Comparison of ENCODE assay signal across 8 cellular contexts in genomic region chr13:111114362-111115050, GRCh38. TPM values are rescaled to one million over a fixed set of nuclear protein-coding genes. Genes with fewer than 3 reads are reported as not detected.
A peak's percentile ranks its signal among the peaks of the same experiment; 100 is the strongest.
DNase-seq lines count a peak whose midpoint lies in the region; ATAC-seq and TF ChIP-seq lines count a peak whose summit lies in the region.

No MANE protein-coding gene starts in this region.

- H3K36me3 ChIP-seq in heart right ventricle = no peaks in the 10 kb centered on the region

- H3K27me3 ChIP-seq in heart right ventricle = peaks cover 0 to 85% (median 38%) of the 10 kb centered on the region in 7 donors

- H3K27ac ChIP-seq in adipose tissue (ENCODE audit: low read depth, low read length) (peak overlapping the region; percentile 13), heart right ventricle (peak overlapping the region; percentile 61 to 92 (median 76))

- peaks cover 0 to 8% (median 0%) of the 10 kb centered on the region in 11 donors for H3K9me3 ChIP-seq in heart right ventricle

- H3K36me3 Mint-ChIP-seq in osteocyte (ENCODE audit: unreplicated experiment) = no peaks in the 10 kb centered on the region

- H3K4me1 ChIP-seq in heart right ventricle = peaks cover 0 to 44% (median 17%) of the 10 kb centered on the region in 9 donors

- peaks cover 4% of the 10 kb centered on the region for H3K9me3 Mint-ChIP-seq in osteocyte (ENCODE audit: unreplicated experiment)

- peaks cover 9% of the 10 kb centered on the region for H3K27me3 Mint-ChIP-seq in osteocyte (ENCODE audit: unreplicated experiment)

- peak overlapping the region; percentile 88 for H3K4me3 Mint-ChIP-seq in osteocyte (ENCODE audit: unreplicated experiment)

- DNase-seq in NCI-H2171 treated with DMSO at 0.1 percent for 48 hours (lab: John Stamatoyannopoulos, UW) = peak; percentile 34
- no peak for DNase-seq in NCI-H2171 (lab: John Stamatoyannopoulos, UW)
- DNase-seq in Jurkat, Clone E6-1 (ENCODE audit: low read depth, low spot score) = no peak
- peak; percentile 41 to 60 for DNase-seq in heart right ventricle
- DNase-seq in osteocyte (ENCODE audit: extremely low spot score, unreplicated experiment) = no peak
- DNase-seq in SKM-1 treated with dmso at 0.1 percent for 144 hours (lab: John Stamatoyannopoulos, UW; ENCODE audit: unreplicated experiment) = no peak

- peak; percentile 59 to 73 (median 70) for ATAC-seq in heart right ventricle
- ATAC-seq in HG03460 (IDR thresholded peaks at IDR 0.05; ENCODE audit: unreplicated experiment) = no peak

- 1 to 2% (median 2%) methylated on average over 55 of the region's 55 CpGs for WGBS in adipose tissue, 3 donors
- 1% methylated on average over 55 of the region's 55 CpGs for WGBS in heart right ventricle, 2 donors

- intact Hi-C loops in heart right ventricle (cut with DNase I) = loop anchor here in 3 of 10 donors (5.0 kb wide), 2 partner anchors 38 to 103 kb away; no protein-coding TSS in a partner anchor

- H3K4me1 Mint-ChIP-seq in osteocyte (ENCODE audit: unreplicated experiment) = peaks cover 42% of the 10 kb centered on the region

- H3K4me3 ChIP-seq in Jurkat, Clone E6-1 (ENCODE audit: low read length) = peak overlapping the region; percentile 43
- H3K4me3 ChIP-seq in heart right ventricle = peak overlapping the region; percentile 22 to 72 (median 64)

- peak overlapping the region; percentile 99 for H3K27ac Mint-ChIP-seq in osteocyte (ENCODE audit: unreplicated experiment)

- TF ChIP-seq CTCF in heart right ventricle (IDR thresholded peaks at IDR 0.05) (no peak), osteocyte (IDR thresholded peaks at IDR 0.05) (no peak)

RNA-seq across cellular contexts. Expression of gene ARHGEF7, which starts 0.6 kb away (rescaled TPM):
- 47.0 TPM for polyA plus RNA-seq in Jurkat, Clone E6-1 (2012; ENCODE audit: insufficient read depth, insufficient read length)
- polyA plus RNA-seq in adipose tissue (10 to 100 TPM; 14.0 to 41.9 (median 27.8) TPM), heart right ventricle (10 to 100 TPM; 18.4 to 23.0 TPM)
- total RNA-seq in heart right ventricle (10 to 100 TPM; 38.9 to 56.6 (median 47.3) TPM), osteocyte (119 and 125 TPM in 2 replicates)

Comparison
In these comparisons a context has a peak if more than half of its experiments do, and no peak if none do; other contexts are left out.
1. DNase-seq: peak in NCI-H2171 treated with DMSO at 0.1 percent for 48 hours (single experiment) and heart right ventricle (2 of 2); none in NCI-H2171 (single experiment), Jurkat, Clone E6-1 (single experiment), osteocyte (single experiment) and SKM-1 treated with dmso at 0.1 percent for 144 hours (single experiment).